Comparison of ENCODE assay signal across 2 cellular contexts in the genomic region with DNA sequence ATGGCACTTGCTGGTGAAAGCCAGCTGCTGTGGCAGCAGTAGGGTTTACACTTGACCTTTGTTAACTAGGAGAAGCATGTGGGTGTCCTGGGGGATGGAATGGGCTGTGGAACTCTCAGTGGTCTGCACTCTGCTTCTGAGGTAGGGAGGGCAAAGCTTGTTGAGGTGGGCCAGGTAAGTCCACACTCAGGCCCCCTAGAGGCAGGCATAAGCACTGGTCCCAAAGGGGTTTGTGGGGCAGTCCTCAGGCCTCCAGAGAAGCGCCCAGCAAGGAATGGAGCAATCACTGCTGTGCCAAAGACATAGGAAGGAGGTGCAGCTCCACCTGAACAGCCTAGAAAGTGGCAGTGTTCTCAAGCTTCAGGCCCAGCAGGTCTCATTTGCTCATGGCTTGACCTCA.
TF ChIP-seq lines count a peak whose summit lies in the region.

No MANE protein-coding gene starts in this region.

TF ChIP-seq in HCT116, 20 proteins besides CTCF, POLR2A, EP300 and RAD21:
- TF ChIP-seq, protein P1, sequence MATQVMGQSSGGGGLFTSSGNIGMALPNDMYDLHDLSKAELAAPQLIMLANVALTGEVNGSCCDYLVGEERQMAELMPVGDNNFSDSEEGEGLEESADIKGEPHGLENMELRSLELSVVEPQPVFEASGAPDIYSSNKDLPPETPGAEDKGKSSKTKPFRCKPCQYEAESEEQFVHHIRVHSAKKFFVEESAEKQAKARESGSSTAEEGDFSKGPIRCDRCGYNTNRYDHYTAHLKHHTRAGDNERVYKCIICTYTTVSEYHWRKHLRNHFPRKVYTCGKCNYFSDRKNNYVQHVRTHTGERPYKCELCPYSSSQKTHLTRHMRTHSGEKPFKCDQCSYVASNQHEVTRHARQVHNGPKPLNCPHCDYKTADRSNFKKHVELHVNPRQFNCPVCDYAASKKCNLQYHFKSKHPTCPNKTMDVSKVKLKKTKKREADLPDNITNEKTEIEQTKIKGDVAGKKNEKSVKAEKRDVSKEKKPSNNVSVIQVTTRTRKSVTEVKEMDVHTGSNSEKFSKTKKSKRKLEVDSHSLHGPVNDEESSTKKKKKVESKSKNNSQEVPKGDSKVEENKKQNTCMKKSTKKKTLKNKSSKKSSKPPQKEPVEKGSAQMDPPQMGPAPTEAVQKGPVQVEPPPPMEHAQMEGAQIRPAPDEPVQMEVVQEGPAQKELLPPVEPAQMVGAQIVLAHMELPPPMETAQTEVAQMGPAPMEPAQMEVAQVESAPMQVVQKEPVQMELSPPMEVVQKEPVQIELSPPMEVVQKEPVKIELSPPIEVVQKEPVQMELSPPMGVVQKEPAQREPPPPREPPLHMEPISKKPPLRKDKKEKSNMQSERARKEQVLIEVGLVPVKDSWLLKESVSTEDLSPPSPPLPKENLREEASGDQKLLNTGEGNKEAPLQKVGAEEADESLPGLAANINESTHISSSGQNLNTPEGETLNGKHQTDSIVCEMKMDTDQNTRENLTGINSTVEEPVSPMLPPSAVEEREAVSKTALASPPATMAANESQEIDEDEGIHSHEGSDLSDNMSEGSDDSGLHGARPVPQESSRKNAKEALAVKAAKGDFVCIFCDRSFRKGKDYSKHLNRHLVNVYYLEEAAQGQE (IDR thresholded peaks at IDR 0.05; ENCODE audit: low read depth) = no peak
- no peak for TF ChIP-seq ELF1 (IDR thresholded peaks at IDR 0.05; ENCODE audit: borderline replicate concordance, low read depth)
- no peak for TF ChIP-seq EZH2phosphoT487 (IDR thresholded peaks at IDR 0.05; ENCODE audit: borderline replicate concordance)
- no peak for TF ChIP-seq POLR2AphosphoS5 (IDR thresholded peaks at IDR 0.05; ENCODE audit: low read depth, low read length)
- no peak for TF ChIP-seq TCF7L2 (IDR thresholded peaks at IDR 0.05; ENCODE audit: borderline replicate concordance, extremely low read depth, insufficient read depth, insufficient read length)
- no peak for TF ChIP-seq EZH2 (IDR thresholded peaks at IDR 0.05)

TF ChIP-seq in GM12878, 131 proteins besides CTCF, POLR2A, EP300 and RAD21:
- TF ChIP-seq FOXK2 (IDR thresholded peaks at IDR 0.05) (no peak), STAT1 (conservative IDR thresholded peaks at IDR 0.05) (no peak), BMI1 (IDR thresholded peaks at IDR 0.05; ENCODE audit: borderline replicate concordance) (no peak)
